ENCODE assay signal across 11 cellular contexts in genomic region chr17:64006361-64007088, GRCh38. TPM values are rescaled to one million over a fixed set of nuclear protein-coding genes. Genes with fewer than 3 reads are reported as not detected.
DNase-seq lines count a peak whose midpoint lies in the region; ATAC-seq, FAIRE-seq and TF ChIP-seq lines count a peak whose summit lies in the region.
"Had no signal": no experiment of that assay in that cellular context is flagged by ENCODE, and none has a peak within 500 bp of the region (broad histone marks: within the 10 kb centered on the region; RNA-seq: fewer than 3 reads in every experiment).

No MANE protein-coding gene starts in this region.

- CTCF ChIA-PET in CD8-positive, alpha-beta T cell (lab: Charles Lee): interaction anchor here (0.8 to 1.6 kb wide), 4 partner anchors 10 to 19 kb away, joined by 3 to 7 read pairs (median 4); partner anchors contain the start of gene ICAM2

- H3K27ac ChIP-seq in CD8-positive, alpha-beta T cell (ENCODE audit: low read depth, low read length): no peak overlapping the region

- H3K4me1 ChIP-seq in CD8-positive, alpha-beta T cell (ENCODE audit: insufficient read depth, low read length): peaks cover 42% of the 10 kb centered on the region
- H3K4me1 ChIP-seq: ascending aorta had no signal

- H3K4me3 Mint-ChIP-seq in CD8-positive, alpha-beta T cell: no peak overlapping the region

- ATAC-seq in CD8-positive, alpha-beta T cell: no peak
- no peak for ATAC-seq in SK-N-SH treated with all-trans-retinoic acid at 6 μM for 48 hours
- ATAC-seq in Right ventricle myocardium superior (ENCODE audit: poor library complexity): peak; percentile 75

- peak in 1 of 7 experiments; percentile 34 for DNase-seq in CD8-positive, alpha-beta T cell
- peak; percentile 84 for DNase-seq in Right ventricle myocardium superior
- peak; percentile 95 for DNase-seq in pulmonary artery endothelial cell (ENCODE audit: low read depth, low spot score)
- DNase-seq in COLO668 (lab: John Stamatoyannopoulos, UW; ENCODE audit: unreplicated experiment): no peak
- no peak for DNase-seq in CD1c-positive myeloid dendritic cell (ENCODE audit: extremely low spot score)
- DNase-seq in D721Med (ENCODE audit: insufficient read length, low spot score): no peak
- no peak for DNase-seq in iPS-NIHi11 (ENCODE audit: low spot score)

- H3K4me1 Mint-ChIP-seq in CD8-positive, alpha-beta T cell (ENCODE audit: low read depth): peaks cover 52% of the 10 kb centered on the region

- no peak overlapping the region for H3K4me3 ChIP-seq in CD8-positive, alpha-beta T cell (ENCODE audit: low read depth, low read length)
- H3K4me3 ChIP-seq: ascending aorta had no signal

- peaks cover 83% of the 10 kb centered on the region for H3K36me3 Mint-ChIP-seq in CD8-positive, alpha-beta T cell

- no peak for FAIRE-seq in D721Med (lab: Jason Lieb, UNC)
- FAIRE-seq: G401.6 had no signal

- POLR2A ChIA-PET in CD8-positive, alpha-beta T cell (lab: Charles Lee): interaction anchor here (0.5 to 1.8 kb wide), 8 partner anchors 8 to 953 kb away, joined by 3 to 9 read pairs (median 4); partner anchors contain the start of gene ICAM2

- H3K36me3 ChIP-seq in CD8-positive, alpha-beta T cell (ENCODE audit: insufficient read depth, low read length): peaks cover 40% of the 10 kb centered on the region
- H3K36me3 ChIP-seq: ascending aorta had no signal

- intact Hi-C loops in CD8-positive, alpha-beta T cell (cut with DNase I, micrococcal nuclease): no loop called here
- intact Hi-C loops in Right ventricle myocardium superior (cut with DNase I): no loop called here

- no peaks in the 10 kb centered on the region for H3K9me3 ChIP-seq in CD8-positive, alpha-beta T cell (ENCODE audit: low read length)
- H3K9me3 ChIP-seq: ascending aorta had no signal

- peak overlapping the region; percentile 45 for H3K27ac Mint-ChIP-seq in CD8-positive, alpha-beta T cell

- H3K27me3 Mint-ChIP-seq in CD8-positive, alpha-beta T cell (ENCODE audit: low read depth): no peaks in the 10 kb centered on the region

- H3K9me3 Mint-ChIP-seq in CD8-positive, alpha-beta T cell: no peaks in the 10 kb centered on the region

- H3K27me3 ChIP-seq in CD8-positive, alpha-beta T cell (ENCODE audit: insufficient read depth, low read length): no peaks in the 10 kb centered on the region
- H3K27me3 ChIP-seq: ascending aorta had no signal

- no peak for TF ChIP-seq CTCF in CD8-positive, alpha-beta T cell (IDR thresholded peaks at IDR 0.05)
- no peak for TF ChIP-seq CTCF in D721Med (IDR thresholded peaks at IDR 0.05; ENCODE audit: insufficient read depth, missing control alignments)

TF ChIP-seq in SK-N-SH treated with all-trans-retinoic acid at 6 μM for 48 hours, 23 proteins besides CTCF, POLR2A, EP300 and RAD21:
- TF ChIP-seq TCF4 (CRISPR knock-in tag; IDR thresholded peaks at IDR 0.05; ENCODE audit: borderline replicate concordance) (peak; percentile 28; the same call in 1 of the 2 replicates), TOX (CRISPR knock-in tag; IDR thresholded peaks at IDR 0.05; ENCODE audit: borderline replicate concordance) (no peak)
TF ChIP-seq in SK-N-SH treated with all-trans-retinoic acid at 6 μM for 48 hours: peak in this region for 1.

RNA-seq across cellular contexts. Expression of gene PRR29, which starts 8.4 kb away (rescaled TPM):
- under 1 TPM; 0.24 to 0.97 TPM for total RNA-seq in CD8-positive, alpha-beta T cell
- total RNA-seq in Right ventricle myocardium superior (0.30 TPM), pulmonary artery endothelial cell (0.20 and 0.28 TPM in 2 replicates)
- total RNA-seq: osteocyte had no signal

RNA-seq across cellular contexts. Expression of gene ICAM2, which starts 13.9 kb away (rescaled TPM):
- total RNA-seq in CD8-positive, alpha-beta T cell: 10 to 100 TPM; 38.0 to 38.7 TPM
- total RNA-seq in Right ventricle myocardium superior (31.9 TPM), pulmonary artery endothelial cell (668 and 680 TPM in 2 replicates)
- total RNA-seq: osteocyte had no signal

RNA-seq across cellular contexts. Expression of gene SCN4A, which starts 33.8 kb away (rescaled TPM):
- total RNA-seq in CD8-positive, alpha-beta T cell: under 1 TPM in 1 of 2 experiments, not detected in 1; 0.14 TPM
- total RNA-seq in Right ventricle myocardium superior: 0.56 TPM
- total RNA-seq in pulmonary artery endothelial cell: 0.07 TPM in 1 of 2 replicates, not detected in the other
- total RNA-seq: osteocyte had no signal

Comparison
In these comparisons a context has a peak if more than half of its experiments do, and no peak if none do; other contexts are left out.
1. DNase-seq: peak in Right ventricle myocardium superior (single experiment) and pulmonary artery endothelial cell (single experiment); none in COLO668 (single experiment), CD1c-positive myeloid dendritic cell (single experiment), D721Med (single experiment) and iPS-NIHi11 (single experiment).
2. RNA of gene ICAM2, which starts 13.9 kb away (total RNA-seq): 668 to 680 TPM in pulmonary artery endothelial cell; 38.0 to 38.7 TPM in CD8-positive, alpha-beta T cell and 31.9 TPM in Right ventricle myocardium superior (single experiment); every median in the first group is over 10 times any median in the second.